1 cellular context compared by ENCODE assay signal in genomic region chr17:72614871-72615626, GRCh38.
TF ChIP-seq lines count a peak whose summit lies in the region.

No MANE protein-coding gene starts in this region.

TF ChIP-seq in HepG2, 621 proteins besides CTCF, POLR2A, EP300 and RAD21 (continued from another document):
- TF ChIP-seq TIGD3 (CRISPR knock-in tag; IDR thresholded peaks at IDR 0.05; ENCODE audit: borderline replicate concordance) (no peak), DPF2 (CRISPR knock-in tag; IDR thresholded peaks at IDR 0.05; ENCODE audit: borderline replicate concordance, low read depth) (no peak), SMAD3 (CRISPR knock-in tag; IDR thresholded peaks at IDR 0.05) (peak; percentile 60; the same call in 1 of the 2 replicates), PCBP2 (optimal IDR thresholded peaks at IDR 0.05; ENCODE audit: low read depth, low read length, poor library complexity, severe bottlenecking) (peak; percentile 17), POLR2AphosphoS5 (IDR thresholded peaks at IDR 0.05; ENCODE audit: low read depth, low read length) (no peak), GFI1 (CRISPR knock-in tag; IDR thresholded peaks at IDR 0.05; ENCODE audit: borderline replicate concordance) (peak; percentile 97), ZFP41 (CRISPR knock-in tag; IDR thresholded peaks at IDR 0.05; ENCODE audit: borderline replicate concordance) (no peak), UBTF (CRISPR knock-in tag; IDR thresholded peaks at IDR 0.05) (no peak), ZNF263 (CRISPR knock-in tag; IDR thresholded peaks at IDR 0.05) (no peak), ZNF280D (CRISPR knock-in tag; IDR thresholded peaks at IDR 0.05) (no peak), PHF5A (CRISPR knock-in tag; IDR thresholded peaks at IDR 0.05; ENCODE audit: low read depth, unreplicated experiment) (no peak), HNF1A (IDR thresholded peaks at IDR 0.05; ENCODE audit: low read depth) (peak; percentile 80), HNF1A (CRISPR knock-in tag; IDR thresholded peaks at IDR 0.05; ENCODE audit: borderline replicate concordance) (peak; percentile 81; the same call in 1 of the 2 replicates), PRDM10 (CRISPR knock-in tag; IDR thresholded peaks at IDR 0.05; ENCODE audit: low read depth) (no peak), IKZF5 (CRISPR knock-in tag; IDR thresholded peaks at IDR 0.05) (0 out of 2 replicates have a peak, but pooled peaks have one; percentile 24), SOX6 (IDR thresholded peaks at IDR 0.05) (no peak), SOX6 (CRISPR knock-in tag; IDR thresholded peaks at IDR 0.05) (peak; percentile 48; the same call in 1 of the 2 replicates), ZNF749 (CRISPR knock-in tag; IDR thresholded peaks at IDR 0.05; ENCODE audit: borderline replicate concordance) (no peak)
